ENCODE assay signal across 28 cellular contexts in genomic region chr14:55908071-55908470, GRCh38.
"Had no signal": no experiment of that assay in that cellular context is flagged by ENCODE, and none has a peak within 500 bp of the region (broad histone marks: within the 10 kb centered on the region; RNA-seq: fewer than 3 reads in every experiment).

No MANE protein-coding gene starts in this region.

- H3K4me1 Mint-ChIP-seq: endodermal cell had no signal

- H3K79me2 ChIP-seq: hepatocyte had no signal

- H3K4me2 ChIP-seq: hepatocyte had no signal

- H3K36me3 ChIP-seq: colonic mucosa, esophagus muscularis mucosa, esophagus squamous epithelium, gastrocnemius medialis, gastroesophageal sphincter, heart left ventricle, heart right ventricle had no signal

- H2AFZ ChIP-seq: hepatocyte had no signal

- H3K9me3 Mint-ChIP-seq: dendritic cell treated with granulocyte-macrophage colony-stimulating factor and Interleukin-4, amounts not matched to agents 40 ng/mL and 50 ng/mL, for 4 days; effector memory CD8-positive, alpha-beta T cell; endodermal cell had no signal

- H3K27ac ChIP-seq: colonic mucosa, coronary artery, epithelial cell of prostate, esophagus muscularis mucosa, esophagus squamous epithelium, foreskin keratinocyte, gastrocnemius medialis, gastroesophageal sphincter, heart left ventricle, heart right ventricle, hepatocyte had no signal

- H3K4me3 Mint-ChIP-seq: dendritic cell treated with granulocyte-macrophage colony-stimulating factor and Interleukin-4, amounts not matched to agents 40 ng/mL and 50 ng/mL, for 4 days; effector memory CD8-positive, alpha-beta T cell; endodermal cell had no signal

- H3K27ac Mint-ChIP-seq: dendritic cell treated with granulocyte-macrophage colony-stimulating factor and Interleukin-4, amounts not matched to agents 40 ng/mL and 50 ng/mL, for 4 days; effector memory CD8-positive, alpha-beta T cell; endodermal cell had no signal

- DNase-seq: colonic mucosa; cortex of kidney; dermis blood vessel endothelial cell; dorsolateral prefrontal cortex; effector CD4-positive, alpha-beta T cell; effector CD8-positive, alpha-beta T cell; effector memory CD4-positive, alpha-beta T cell; effector memory CD8-positive, alpha-beta T cell; endodermal cell; erythroblast; esophagus squamous epithelium; foreskin fibroblast; foreskin keratinocyte; foreskin melanocyte; gastrocnemius medialis; glutamatergic neuron; head of caudate nucleus; heart left ventricle; heart right ventricle had no signal

- H3K4me1 ChIP-seq: colonic mucosa, esophagus squamous epithelium, foreskin keratinocyte, gastroesophageal sphincter, heart left ventricle had no signal

- H3K4me3 ChIP-seq: colonic mucosa, coronary artery, dorsolateral prefrontal cortex, esophagus muscularis mucosa, esophagus squamous epithelium, gastrocnemius medialis, gastroesophageal sphincter, heart left ventricle, heart right ventricle, hepatocyte had no signal

- FAIRE-seq: endometrium, endothelial cell of umbilical vein had no signal

- H3K27me3 ChIP-seq: colonic mucosa, dorsolateral prefrontal cortex, esophagus muscularis mucosa, gastrocnemius medialis, gastroesophageal sphincter, heart right ventricle, hepatocyte had no signal

- ATAC-seq: effector memory CD8-positive, alpha-beta T cell; esophagus mucosa; foreskin keratinocyte; gastrocnemius medialis; gastroesophageal sphincter; heart left ventricle; heart right ventricle had no signal

- H3K9me3 ChIP-seq: colonic mucosa, esophagus muscularis mucosa, esophagus squamous epithelium, gastrocnemius medialis, gastroesophageal sphincter, heart left ventricle, heart right ventricle had no signal
